ENCODE assay signal across 26 cellular contexts in genomic region chr4:86416081-86416480, GRCh38. TPM values are rescaled to one million over a fixed set of nuclear protein-coding genes. Genes with fewer than 3 reads are reported as not detected.
"Had no signal": no experiment of that assay in that cellular context is flagged by ENCODE, and none has a peak within 500 bp of the region (broad histone marks: within the 10 kb centered on the region; RNA-seq: fewer than 3 reads in every experiment).

No MANE protein-coding gene starts in this region.

- H3K4me1 ChIP-seq: colonic mucosa, gastroesophageal sphincter, left ventricle myocardium inferior, psoas muscle, right lobe of liver, tibial nerve, upper lobe of right lung, vagina had no signal

- ATAC-seq: esophagus mucosa; gastroesophageal sphincter; left cardiac atrium; psoas muscle; right lobe of liver; stimulated activated effector memory CD8-positive, alpha-beta T cell treated with anti-CD3 and anti-CD28 coated beads, Interleukin-12 subunit alpha, Interleukin-12 subunit beta, amount 100 ng/mL, for 72 hours; upper lobe of right lung had no signal

- H3K4me3 ChIP-seq: colonic mucosa, gastroesophageal sphincter, left ventricle myocardium inferior, lung, psoas muscle, right lobe of liver, testis, tibial nerve, upper lobe of right lung, vagina had no signal

- H3K36me3 Mint-ChIP-seq: stimulated activated effector memory CD8-positive, alpha-beta T cell treated with anti-CD3 and anti-CD28 coated beads, Interleukin-12 subunit alpha, Interleukin-12 subunit beta, amount 100 ng/mL, for 72 hours had no signal

- H3K27me3 ChIP-seq: colonic mucosa, gastroesophageal sphincter, right lobe of liver, testis, tibial nerve, upper lobe of right lung, vagina had no signal

- DNase-seq: colonic mucosa; dermis blood vessel endothelial cell; effector CD4-positive, alpha-beta T cell; endodermal cell; glutamatergic neuron; kidney; left cardiac atrium; left ventricle myocardium inferior; mesendoderm; naive B cell; nephron progenitor cell; psoas muscle; retina; right lobe of liver; stimulated activated CD4-positive, alpha-beta T cell treated with anti-CD3 and anti-CD28 coated beads, Interleukin-4, amount 100 ng/mL, for 1 hour; stimulated activated CD8-positive, alpha-beta memory T cell treated with anti-CD3 and anti-CD28 coated beads, Interleukin-4, amount 100 ng/mL, for 48 hours; testis; upper lobe of right lung had no signal

- H3K27ac Mint-ChIP-seq: endodermal cell; naive B cell; nephron progenitor cell; stimulated activated effector memory CD8-positive, alpha-beta T cell treated with anti-CD3 and anti-CD28 coated beads, Interleukin-12 subunit alpha, Interleukin-12 subunit beta, amount 100 ng/mL, for 72 hours; stimulated activated naive CD8-positive, alpha-beta T cell treated with anti-CD3 and anti-CD28 coated beads, Interleukin-15, Interleukin-2, amounts not matched to agents 100 ng/mL and 50 ng/mL, for 24 hours had no signal

- H3K4me3 Mint-ChIP-seq: endodermal cell; naive B cell; nephron progenitor cell; stimulated activated effector memory CD8-positive, alpha-beta T cell treated with anti-CD3 and anti-CD28 coated beads, Interleukin-12 subunit alpha, Interleukin-12 subunit beta, amount 100 ng/mL, for 72 hours; stimulated activated naive CD8-positive, alpha-beta T cell treated with anti-CD3 and anti-CD28 coated beads, Interleukin-15, Interleukin-2, amounts not matched to agents 100 ng/mL and 50 ng/mL, for 24 hours had no signal

- H3K27ac ChIP-seq: colonic mucosa, gastroesophageal sphincter, left ventricle myocardium inferior, psoas muscle, right lobe of liver, testis, tibial nerve, upper lobe of right lung, vagina had no signal

- H3K4me1 Mint-ChIP-seq: naive B cell; stimulated activated effector memory CD8-positive, alpha-beta T cell treated with anti-CD3 and anti-CD28 coated beads, Interleukin-12 subunit alpha, Interleukin-12 subunit beta, amount 100 ng/mL, for 72 hours had no signal

- FAIRE-seq: endothelial cell of umbilical vein, kidney had no signal

- H3K36me3 ChIP-seq: colonic mucosa, gastroesophageal sphincter, left ventricle myocardium inferior, right lobe of liver, upper lobe of right lung, vagina had no signal

RNA-seq across cellular contexts. Expression of gene MAPK10, which starts 56.2 kb away (rescaled TPM):
- total RNA-seq: endothelial cell of umbilical vein had no signal
